In the genomic region with DNA sequence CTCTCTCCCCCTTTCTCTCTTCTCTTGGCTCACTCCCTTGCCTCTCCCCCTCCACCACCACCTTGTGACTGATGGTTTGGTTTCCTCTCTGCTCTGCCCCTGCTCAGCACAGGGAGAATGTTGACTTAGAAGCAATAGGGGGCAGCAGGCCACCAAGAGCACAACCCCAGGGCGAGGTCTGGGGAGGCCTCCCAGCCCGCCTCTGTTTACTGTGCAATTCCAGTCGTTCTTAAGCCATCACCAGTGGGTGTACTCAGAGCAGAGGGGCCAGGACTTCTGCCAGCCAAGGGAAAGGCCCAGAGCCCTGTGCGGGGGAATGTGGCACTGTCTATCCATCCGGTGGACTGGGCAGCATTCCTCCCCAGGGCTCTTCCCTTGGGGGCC, we compare ENCODE assay signal across 15 cellular contexts. TPM values are rescaled to one million over a fixed set of nuclear protein-coding genes. Genes with fewer than 3 reads are reported as not detected.
A peak's percentile ranks its signal among the peaks of the same experiment; 100 is the strongest.
DNase-seq lines count a peak whose midpoint lies in the region; ATAC-seq and TF ChIP-seq lines count a peak whose summit lies in the region.
"Had no signal": no experiment of that assay in that cellular context is flagged by ENCODE, and none has a peak within 500 bp of the region (broad histone marks: within the 10 kb centered on the region; RNA-seq: fewer than 3 reads in every experiment).

No MANE protein-coding gene starts in this region.

- peaks cover 14% of the 10 kb centered on the region for H3F3A ChIP-seq in neural progenitor cell (ENCODE audit: low read depth)

- peaks cover 8% of the 10 kb centered on the region for H3K4me1 ChIP-seq in neural progenitor cell

- no peaks in the 10 kb centered on the region for H3K36me3 ChIP-seq in neural progenitor cell

- peak overlapping the region; percentile 19 for H3K27ac ChIP-seq in cingulate gyrus (ENCODE audit: low read depth, low read length)
- no peak overlapping the region for H3K27ac ChIP-seq in neural progenitor cell
- H3K27ac ChIP-seq: body of pancreas had no signal

- CTCF ChIA-PET in Calu3 (lab: Charles Lee), result interaction anchor here (1.4 kb wide), 1 partner anchor 128 kb away, joined by 7 read pairs; no protein-coding TSS in a partner anchor

- intact Hi-C loops in Calu3 (cut with micrococcal nuclease; ENCODE audit: unreplicated experiment) (no loop called here), natural killer cell (cut with micrococcal nuclease) (no loop called here)

- TF ChIP-seq CTCF in neural progenitor cell (IDR thresholded peaks at IDR 0.05) (no peak), Calu3 (IDR thresholded peaks at IDR 0.05; ENCODE audit: unreplicated experiment) (no peak), natural killer cell (IDR thresholded peaks at IDR 0.05) (no peak)

- no peaks in the 10 kb centered on the region for H3K36me3 Mint-ChIP-seq in neural progenitor cell
- H3K36me3 Mint-ChIP-seq in Calu3 (ENCODE audit: insufficient read depth, unreplicated experiment), result peaks cover 7% of the 10 kb centered on the region
- no peaks in the 10 kb centered on the region for H3K36me3 Mint-ChIP-seq in natural killer cell
- H3K36me3 Mint-ChIP-seq in effector memory CD8-positive, alpha-beta T cell (ENCODE audit: insufficient read depth), result peaks cover 5% of the 10 kb centered on the region
- H3K36me3 Mint-ChIP-seq: CD4-positive, CD25-positive, alpha-beta regulatory T cell had no signal

- H3K27me3 Mint-ChIP-seq in neural progenitor cell (ENCODE audit: insufficient read depth, low read depth) (peaks cover 6% of the 10 kb centered on the region), Calu3 (ENCODE audit: unreplicated experiment) (no peaks in the 10 kb centered on the region), natural killer cell (ENCODE audit: low read depth in 2 of 2) (peaks cover 0 to 9% of the 10 kb centered on the region in 2 donors)
- H3K27me3 Mint-ChIP-seq in effector memory CD8-positive, alpha-beta T cell, result peaks cover 0 to 47% of the 10 kb centered on the region in 2 donors
- H3K27me3 Mint-ChIP-seq: stimulated activated naive CD8-positive, alpha-beta T cell treated with anti-CD3 and anti-CD28 coated beads, Interleukin-15, Interleukin-2, amounts not matched to agents 100 ng/mL and 50 ng/mL, for 24 hours had no signal

- H3K9me3 Mint-ChIP-seq in neural progenitor cell (no peaks in the 10 kb centered on the region), Calu3 (ENCODE audit: low read depth, unreplicated experiment) (no peaks in the 10 kb centered on the region), natural killer cell (no peaks in the 10 kb centered on the region)
- no peaks in the 10 kb centered on the region for H3K9me3 Mint-ChIP-seq in effector memory CD8-positive, alpha-beta T cell
- H3K9me3 Mint-ChIP-seq: CD4-positive, CD25-positive, alpha-beta regulatory T cell; stimulated activated naive CD8-positive, alpha-beta T cell treated with anti-CD3 and anti-CD28 coated beads, Interleukin-15, Interleukin-2, amounts not matched to agents 100 ng/mL and 50 ng/mL, for 24 hours had no signal

- no peak overlapping the region for H2AFZ ChIP-seq in neural progenitor cell (replicated peaks)

- H4K20me1 ChIP-seq in neural progenitor cell (ENCODE audit: low read depth), result peaks cover 11% of the 10 kb centered on the region

- DNase-seq in ELF-1 (ENCODE audit: low read depth, low spot score) (peak; percentile 50), M059J (ENCODE audit: low read depth) (peak; percentile 29), neural progenitor cell (ENCODE audit: low spot score) (no peak), Calu3 (no peak), natural killer cell (no peak)
- DNase-seq in effector memory CD8-positive, alpha-beta T cell, result no peak
- DNase-seq: activated CD4-positive, alpha-beta T cell treated with anti-CD3 and anti-CD28 coated beads for 48 hours; CD4-positive, CD25-positive, alpha-beta regulatory T cell; NCI-H1436 treated with DMSO at 0.1 percent for 48 hours; stimulated activated CD4-positive, alpha-beta T cell treated with anti-CD3 and anti-CD28 coated beads, Interleukin-2, amount 100 ng/mL, for 48 hours had no signal

- H3K27ac Mint-ChIP-seq in neural progenitor cell (peak overlapping the region; percentile 1), Calu3 (ENCODE audit: unreplicated experiment) (no peak overlapping the region), natural killer cell (no peak overlapping the region)
- no peak overlapping the region for H3K27ac Mint-ChIP-seq in effector memory CD8-positive, alpha-beta T cell
- H3K27ac Mint-ChIP-seq: stimulated activated naive CD8-positive, alpha-beta T cell treated with anti-CD3 and anti-CD28 coated beads, Interleukin-15, Interleukin-2, amounts not matched to agents 100 ng/mL and 50 ng/mL, for 24 hours had no signal

- BruUV-seq in Calu3 (replicated peaks; lab: Mats Ljungman, UMichigan), result no TSS peak

- H3K79me2 ChIP-seq in neural progenitor cell (ENCODE audit: low read depth), result peaks cover 14% of the 10 kb centered on the region

- H3K4me1 Mint-ChIP-seq in neural progenitor cell (peaks cover 31% of the 10 kb centered on the region), Calu3 (ENCODE audit: low read depth, unreplicated experiment) (peaks cover 30% of the 10 kb centered on the region), natural killer cell (peaks cover 0 to 11% of the 10 kb centered on the region in 2 donors)
- peaks cover 4% of the 10 kb centered on the region in 2 donors for H3K4me1 Mint-ChIP-seq in effector memory CD8-positive, alpha-beta T cell (ENCODE audit: low read depth in 2 of 2)

- no peak overlapping the region for H3K4me2 ChIP-seq in neural progenitor cell

- no peaks in the 10 kb centered on the region for H3K27me3 ChIP-seq in neural progenitor cell
- H3K27me3 ChIP-seq: body of pancreas had no signal

- no peaks in the 10 kb centered on the region for H3K9me3 ChIP-seq in neural progenitor cell (ENCODE audit: low read depth)
- H3K9me3 ChIP-seq: body of pancreas had no signal

- H3K4me3 Mint-ChIP-seq in neural progenitor cell (no peak overlapping the region), Calu3 (ENCODE audit: low read depth, unreplicated experiment) (no peak overlapping the region), natural killer cell (no peak overlapping the region)
- H3K4me3 Mint-ChIP-seq in effector memory CD8-positive, alpha-beta T cell, result no peak overlapping the region
- H3K4me3 Mint-ChIP-seq: CD4-positive, CD25-positive, alpha-beta regulatory T cell; stimulated activated naive CD8-positive, alpha-beta T cell treated with anti-CD3 and anti-CD28 coated beads, Interleukin-15, Interleukin-2, amounts not matched to agents 100 ng/mL and 50 ng/mL, for 24 hours had no signal

- H3K4me3 ChIP-seq in neural progenitor cell, result no peak overlapping the region
- H3K4me3 ChIP-seq: body of pancreas had no signal

- H3K9ac ChIP-seq in neural progenitor cell, result no peak overlapping the region

- ATAC-seq in natural killer cell (no peak), HG02571 (IDR thresholded peaks at IDR 0.05; ENCODE audit: unreplicated experiment) (no peak)
- no peak for ATAC-seq in effector memory CD8-positive, alpha-beta T cell (replicated peaks)
- ATAC-seq: body of pancreas, SK-N-SH treated with all-trans-retinoic acid at 6 μM for 48 hours had no signal

RNA-seq across cellular contexts. Expression of gene APEH, which starts 5.7 kb away (rescaled TPM):
- 60.4 and 88.6 TPM in 2 replicates for total RNA-seq in M059J (2014; rRNA removed; shearing (Covaris generic))
- total RNA-seq in neural progenitor cell (ENCODE audit: low replicate concordance), result 132 and 160 TPM in 2 replicates
- total RNA-seq in Calu3 (2022), result 187 and 207 TPM in 2 replicates
- total RNA-seq in natural killer cell, result 10 to 100 TPM; 62.8 to 95.7 (median 77.5) TPM

RNA-seq across cellular contexts. Expression of gene MST1, which starts 20.9 kb away (rescaled TPM):
- 0.59 TPM in 1 of 2 replicates, not detected in the other for total RNA-seq in M059J (2014; rRNA removed; shearing (Covaris generic))
- total RNA-seq in neural progenitor cell (ENCODE audit: low replicate concordance), result 2.7 and 8.8 TPM in 2 replicates
- total RNA-seq in Calu3 (2022), result 8.0 and 10.5 TPM in 2 replicates
- total RNA-seq in natural killer cell, result 10 to 100 TPM in 2 of 3 donors, 1 to 10 TPM in 1; 9.5 to 19.1 (median 15.2) TPM

RNA-seq across cellular contexts. Expression of gene RNF123, which starts 21.0 kb away (rescaled TPM):
- total RNA-seq in M059J (2014; rRNA removed; shearing (Covaris generic)), result 6.9 and 13.7 TPM in 2 replicates
- 15.0 and 34.4 TPM in 2 replicates for total RNA-seq in neural progenitor cell (ENCODE audit: low replicate concordance)
- 38.6 and 52.5 TPM in 2 replicates for total RNA-seq in Calu3 (2022)
- 10 to 100 TPM; 48.5 to 58.7 (median 55.6) TPM for total RNA-seq in natural killer cell

RNA-seq across cellular contexts. Expression of gene AMIGO3, which starts 51.1 kb away (rescaled TPM):
- total RNA-seq in M059J (2014; rRNA removed; shearing (Covaris generic)), result 5.5 TPM in 1 of 2 replicates, not detected in the other
- total RNA-seq in neural progenitor cell (ENCODE audit: low replicate concordance) (2.6 TPM in 1 of 2 replicates, not detected in the other), Calu3 (2022) (0.49 and 0.73 TPM in 2 replicates), natural killer cell (1 to 10 TPM in 2 of 3 donors, not detected in 1; 1.3 to 1.9 TPM)
- total RNA-seq: CD4-positive, CD25-positive, alpha-beta regulatory T cell had no signal

RNA-seq across cellular contexts. Expression of gene GMPPB, which starts 55.3 kb away (rescaled TPM):
- 20.4 and 39.4 TPM in 2 replicates for total RNA-seq in M059J (2014; rRNA removed; shearing (Covaris generic))
- total RNA-seq in neural progenitor cell (ENCODE audit: low replicate concordance) (10.6 and 18.8 TPM in 2 replicates), Calu3 (2022) (35.8 and 42.4 TPM in 2 replicates), natural killer cell (10 to 100 TPM; 24.1 to 28.9 (median 27.5) TPM)

Comparison
In these comparisons a context has a peak if more than half of its experiments do, and no peak if none do; other contexts are left out.
1. DNase-seq: peak in ELF-1 (single experiment) and M059J (single experiment); none in neural progenitor cell (single experiment), Calu3 (single experiment), natural killer cell (single experiment) and effector memory CD8-positive, alpha-beta T cell (0 of 3).